Comparison of ENCODE assay signal across 20 cellular contexts in the genomic region with DNA sequence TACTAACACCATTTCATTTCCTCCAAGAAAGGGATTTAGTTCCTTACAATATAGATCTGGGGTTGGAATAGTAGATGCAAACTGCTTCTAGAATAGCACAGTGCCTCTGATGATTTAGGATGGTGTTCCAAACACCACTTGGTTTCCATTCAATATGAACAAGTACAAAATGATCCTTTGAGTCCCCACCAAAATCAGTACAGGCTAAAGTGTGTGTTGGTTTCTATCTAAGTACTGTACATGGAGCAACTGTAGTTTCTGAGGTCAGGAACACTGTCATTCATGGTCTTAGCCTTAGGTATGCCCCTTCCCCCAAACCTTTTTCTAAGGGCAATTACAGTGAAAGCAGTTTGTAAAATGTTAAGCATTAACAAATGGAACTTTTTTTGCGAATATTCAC.
DNase-seq lines count a peak whose midpoint lies in the region; ATAC-seq and TF ChIP-seq lines count a peak whose summit lies in the region.
"Had no signal": no experiment of that assay in that cellular context is flagged by ENCODE, and none has a peak within 500 bp of the region (broad histone marks: within the 10 kb centered on the region; RNA-seq: fewer than 3 reads in every experiment).

No MANE protein-coding gene starts in this region.

- TF ChIP-seq CTCF in heart left ventricle (IDR thresholded peaks at IDR 0.05) (no peak), right atrium auricular region (IDR thresholded peaks at IDR 0.05) (no peak)

- intact Hi-C loops in heart left ventricle (cut with DNase I), result loop anchor here in 1 of 10 donors (10.0 kb wide), 1 partner anchor 103 kb away; no protein-coding TSS in a partner anchor
- intact Hi-C loops in left ventricle myocardium superior (cut with micrococcal nuclease), result no loop called here

- H3K36me3 ChIP-seq in heart left ventricle (no peaks in the 10 kb centered on the region), right atrium auricular region (no peaks in the 10 kb centered on the region), skeletal muscle tissue (ENCODE audit: control insufficient read depth in 3 of 3, insufficient read depth in 3 of 3, low read length in 3 of 3) (no peaks in the 10 kb centered on the region)
- H3K36me3 ChIP-seq: BLaER1 had no signal

- peaks cover 3% of the 10 kb centered on the region for H3K9me3 Mint-ChIP-seq in activated naive CD8-positive, alpha-beta T cell treated with anti-CD3 and anti-CD28 coated beads, Interleukin-2, amount 10 ng/mL, durations not matched to agents 7 days and 5 days
- no peaks in the 10 kb centered on the region for H3K9me3 Mint-ChIP-seq in activated naive CD8-positive, alpha-beta T cell treated with anti-CD3 and anti-CD28 coated beads for 36 hours
- H3K9me3 Mint-ChIP-seq: CD8-positive, alpha-beta T cell; GM23338; H9 had no signal

- peak overlapping the region in 4 of 12 donors; percentile 1 to 83 (median 8) for H3K27ac ChIP-seq in heart left ventricle
- no peak overlapping the region for H3K27ac ChIP-seq in right atrium auricular region
- H3K27ac ChIP-seq in skeletal muscle tissue (ENCODE audit: low read depth, low read length), result peak overlapping the region; percentile 1
- H3K27ac ChIP-seq: 22Rv1, BLaER1, C4-2B had no signal

- H3K9me3 ChIP-seq in heart left ventricle (no peaks in the 10 kb centered on the region), right atrium auricular region (no peaks in the 10 kb centered on the region), skeletal muscle tissue (ENCODE audit: control insufficient read depth in 3 of 3, low read length in 3 of 3) (no peaks in the 10 kb centered on the region)
- H3K9me3 ChIP-seq: BLaER1, Caco-2 had no signal

- H3K36me3 Mint-ChIP-seq in activated naive CD8-positive, alpha-beta T cell treated with anti-CD3 and anti-CD28 coated beads, Interleukin-2, amount 10 ng/mL, durations not matched to agents 7 days and 5 days, result peaks cover 26% of the 10 kb centered on the region
- peaks cover 13% of the 10 kb centered on the region for H3K36me3 Mint-ChIP-seq in activated naive CD8-positive, alpha-beta T cell treated with anti-CD3 and anti-CD28 coated beads for 36 hours

- peak overlapping the region; percentile 10 for H3K27ac Mint-ChIP-seq in activated naive CD8-positive, alpha-beta T cell treated with anti-CD3 and anti-CD28 coated beads, Interleukin-2, amount 10 ng/mL, durations not matched to agents 7 days and 5 days
- H3K27ac Mint-ChIP-seq in activated naive CD8-positive, alpha-beta T cell treated with anti-CD3 and anti-CD28 coated beads for 36 hours, result no peak overlapping the region
- H3K27ac Mint-ChIP-seq: B cell; CD8-positive, alpha-beta T cell; GM23338; H9 had no signal

- H3K4me1 ChIP-seq in heart left ventricle (peaks cover 0 to 53% (median 22%) of the 10 kb centered on the region in 12 donors), right atrium auricular region (peaks cover 0 to 29% of the 10 kb centered on the region in 2 donors), skeletal muscle tissue (ENCODE audit: control insufficient read depth in 3 of 3, insufficient read depth in 3 of 3, low read length in 3 of 3) (peaks cover 33 to 42% (median 33%) of the 10 kb centered on the region in 3 donors)
- H3K4me1 ChIP-seq: BLaER1, Caco-2 had no signal

- no peaks in the 10 kb centered on the region for H3K27me3 ChIP-seq in heart left ventricle
- H3K27me3 ChIP-seq in right atrium auricular region, result no peaks in the 10 kb centered on the region
- H3K27me3 ChIP-seq in skeletal muscle tissue (ENCODE audit: control insufficient read depth in 3 of 3, insufficient read depth in 3 of 3, low read length in 3 of 3), result no peaks in the 10 kb centered on the region
- H3K27me3 ChIP-seq: BLaER1 had no signal

- TF ChIP-seq POLR2A in heart left ventricle (IDR thresholded peaks at IDR 0.05), result no peak

- peaks cover 24% of the 10 kb centered on the region for H3K4me1 Mint-ChIP-seq in activated naive CD8-positive, alpha-beta T cell treated with anti-CD3 and anti-CD28 coated beads, Interleukin-2, amount 10 ng/mL, durations not matched to agents 7 days and 5 days
- peaks cover 46% of the 10 kb centered on the region for H3K4me1 Mint-ChIP-seq in activated naive CD8-positive, alpha-beta T cell treated with anti-CD3 and anti-CD28 coated beads for 36 hours
- H3K4me1 Mint-ChIP-seq: B cell had no signal

- DNase-seq in activated naive CD8-positive, alpha-beta T cell treated with anti-CD3 and anti-CD28 coated beads, Interleukin-2, amount 10 ng/mL, durations not matched to agents 7 days and 5 days, result no peak
- DNase-seq in activated naive CD8-positive, alpha-beta T cell treated with anti-CD3 and anti-CD28 coated beads for 36 hours, result no peak
- DNase-seq in heart left ventricle (no peak), right atrium auricular region (ENCODE audit: low spot score) (no peak), left ventricle myocardium superior (no peak), OCI-M2 (lab: John Stamatoyannopoulos, UW; ENCODE audit: unreplicated experiment) (no peak)
- DNase-seq: Caco-2; CD4-positive, CD25-positive, alpha-beta regulatory T cell; CD8-positive, alpha-beta T cell; DMS153; DND-41; H9 had no signal

- WGBS in heart left ventricle, 4 donors, result 0 to 94% (median 62%) methylated on average over 1 of the region's 1 CpG

- H3K27me3 Mint-ChIP-seq in activated naive CD8-positive, alpha-beta T cell treated with anti-CD3 and anti-CD28 coated beads, Interleukin-2, amount 10 ng/mL, durations not matched to agents 7 days and 5 days, result no peaks in the 10 kb centered on the region
- H3K27me3 Mint-ChIP-seq in activated naive CD8-positive, alpha-beta T cell treated with anti-CD3 and anti-CD28 coated beads for 36 hours, result no peaks in the 10 kb centered on the region
- H3K27me3 Mint-ChIP-seq: B cell; CD4-positive, CD25-positive, alpha-beta regulatory T cell had no signal

- no peak for ATAC-seq in activated naive CD8-positive, alpha-beta T cell treated with anti-CD3 and anti-CD28 coated beads, Interleukin-2, amount 10 ng/mL, durations not matched to agents 7 days and 5 days (ENCODE audit: low read depth)
- peak in 3 of 4 donors; percentile 23 to 58 (median 31) for ATAC-seq in heart left ventricle
- peak; percentile 36 for ATAC-seq in left ventricle myocardium superior
- no peak for ATAC-seq in HG03039 (IDR thresholded peaks at IDR 0.05; ENCODE audit: unreplicated experiment)
- ATAC-seq: CD8-positive, alpha-beta T cell; GM23338; HCT116 had no signal

- H3K4me3 ChIP-seq in heart left ventricle (no peak overlapping the region), right atrium auricular region (no peak overlapping the region), skeletal muscle tissue (ENCODE audit: low read length in 3 of 3) (no peak overlapping the region)
- H3K4me3 ChIP-seq: BLaER1, GM23338 had no signal

- peak overlapping the region in 1 of 3 donors; percentile 17 for H3K9ac ChIP-seq in skeletal muscle tissue (ENCODE audit: low read depth in 1 of 3, low read length in 3 of 3)
- H3K9ac ChIP-seq: BLaER1 had no signal

- POLR2A ChIA-PET in activated naive CD8-positive, alpha-beta T cell treated with anti-CD3 and anti-CD28 coated beads, Interleukin-2, amount 10 ng/mL, durations not matched to agents 7 days and 5 days (lab: Charles Lee), result no interaction called here

- H3K4me3 Mint-ChIP-seq in activated naive CD8-positive, alpha-beta T cell treated with anti-CD3 and anti-CD28 coated beads, Interleukin-2, amount 10 ng/mL, durations not matched to agents 7 days and 5 days, result no peak overlapping the region
- H3K4me3 Mint-ChIP-seq in activated naive CD8-positive, alpha-beta T cell treated with anti-CD3 and anti-CD28 coated beads for 36 hours, result no peak overlapping the region
- H3K4me3 Mint-ChIP-seq: B cell; CD4-positive, CD25-positive, alpha-beta regulatory T cell; CD8-positive, alpha-beta T cell; GM23338; H9 had no signal

Comparison
In these comparisons a context has a peak if more than half of its experiments do, and no peak if none do; other contexts are left out.
1. ATAC-seq: peak in heart left ventricle (3 of 4) and left ventricle myocardium superior (single experiment); none in activated naive CD8-positive, alpha-beta T cell treated with anti-CD3 and anti-CD28 coated beads, Interleukin-2, amount 10 ng/mL, durations not matched to agents 7 days and 5 days (single experiment) and HG03039 (single experiment).